8 cellular contexts compared by ENCODE assay signal in the genomic region with DNA sequence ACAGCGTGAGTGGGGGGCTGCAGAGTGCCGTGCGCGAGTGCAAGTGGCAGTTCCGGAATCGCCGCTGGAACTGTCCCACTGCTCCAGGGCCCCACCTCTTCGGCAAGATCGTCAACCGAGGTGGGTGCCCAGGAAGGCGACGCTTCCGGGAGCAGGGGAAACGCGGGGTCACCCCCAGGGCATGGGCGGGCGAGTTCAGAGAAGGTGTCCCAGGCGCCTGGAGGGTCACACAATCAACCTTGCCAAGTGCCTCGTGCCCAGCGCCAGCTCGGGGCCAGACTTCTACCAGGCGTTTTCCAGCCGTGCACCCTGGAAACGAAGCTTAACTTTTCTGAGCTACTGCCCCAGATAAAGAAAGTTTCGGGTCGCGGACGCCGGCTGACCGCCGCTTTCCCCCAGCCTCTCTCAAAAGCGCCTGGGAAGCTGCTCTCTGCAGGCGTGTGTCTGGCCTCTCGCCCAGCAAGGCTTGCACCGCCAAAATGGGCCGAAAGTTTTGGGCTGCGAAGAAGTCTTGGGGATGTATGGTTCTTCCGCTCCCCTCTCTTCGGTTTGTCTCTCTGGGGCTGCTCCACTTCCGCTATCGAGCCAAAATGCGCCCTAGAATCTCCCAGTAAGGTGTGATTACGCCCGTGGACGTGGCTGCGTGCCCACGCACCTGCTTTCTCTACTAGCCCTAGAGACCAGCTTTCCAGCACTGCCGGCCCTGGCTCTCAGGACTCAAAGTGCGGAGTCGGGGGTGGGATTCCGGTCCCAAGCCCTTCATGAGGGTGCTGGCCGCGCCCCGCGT. TPM values are rescaled to one million over a fixed set of nuclear protein-coding genes. Genes with fewer than 3 reads are reported as not detected.
A peak's percentile ranks its signal among the peaks of the same experiment; 100 is the strongest.
DNase-seq lines count a peak whose midpoint lies in the region; ATAC-seq and TF ChIP-seq lines count a peak whose summit lies in the region.

No MANE protein-coding gene starts in this region.

- H3F3A ChIP-seq in PC-9 (ENCODE audit: insufficient read depth, low read depth) = no peaks in the 10 kb centered on the region

- peak overlapping the region; percentile 82 for H3K27ac Mint-ChIP-seq in CD4-positive, alpha-beta T cell
- no peak overlapping the region for H3K27ac Mint-ChIP-seq in neural crest cell (ENCODE audit: unreplicated experiment)

- DNase-seq in CD4-positive, alpha-beta T cell = peak in 4 of 10 experiments; percentile 35 to 47 (median 40)
- DNase-seq in PC-9 = no peak
- DNase-seq in dorsolateral prefrontal cortex = no peak
- no peak for DNase-seq in neural crest cell (ENCODE audit: low read depth, low spot score)
- DNase-seq in NCI-H82 treated with DMSO at 0.1 percent for 48 hours (lab: John Stamatoyannopoulos, UW; ENCODE audit: unreplicated experiment) = no peak
- DNase-seq in NCI-H526 treated with DMSO at 0.1 percent for 48 hours (lab: John Stamatoyannopoulos, UW) = no peak
- no peak for DNase-seq in DMS79 treated with DMSO at 0.1 percent for 48 hours (lab: John Stamatoyannopoulos, UW)

- peaks cover 49% of the 10 kb centered on the region for H3K27me3 Mint-ChIP-seq in CD4-positive, alpha-beta T cell
- H3K27me3 Mint-ChIP-seq in neural crest cell (ENCODE audit: low read depth) = peaks cover 99% of the 10 kb centered on the region

- no peak for TF ChIP-seq CTCF in CD4-positive, alpha-beta T cell (IDR thresholded peaks at IDR 0.05)
- TF ChIP-seq CTCF in PC-9 (conservative IDR thresholded peaks at IDR 0.05) (no peak), dorsolateral prefrontal cortex (IDR thresholded peaks at IDR 0.05 in 54 of 56, conservative IDR thresholded peaks at IDR 0.05 in 2 of 56; ENCODE audit: low read depth in 1 of 56, partially characterized antibody in 56 of 56) (no peak), neural crest cell (conservative IDR thresholded peaks at IDR 0.05) (no peak)

- H3K4me3 Mint-ChIP-seq in CD4-positive, alpha-beta T cell = peak overlapping the region; percentile 93
- peak overlapping the region; percentile 39 for H3K4me3 Mint-ChIP-seq in neural crest cell

- H3K4me1 Mint-ChIP-seq in CD4-positive, alpha-beta T cell (ENCODE audit: low read depth) = peaks cover 54% of the 10 kb centered on the region
- peaks cover 24% of the 10 kb centered on the region for H3K4me1 Mint-ChIP-seq in neural crest cell

- H3K36me3 Mint-ChIP-seq in CD4-positive, alpha-beta T cell (ENCODE audit: low read depth) = no peaks in the 10 kb centered on the region
- H3K36me3 Mint-ChIP-seq in neural crest cell (ENCODE audit: low read depth) = no peaks in the 10 kb centered on the region

- H3K9me2 ChIP-seq in PC-9 (ENCODE audit: insufficient read depth) = no peaks in the 10 kb centered on the region

- no peaks in the 10 kb centered on the region for H3K9me3 Mint-ChIP-seq in CD4-positive, alpha-beta T cell
- no peaks in the 10 kb centered on the region for H3K9me3 Mint-ChIP-seq in neural crest cell

- POLR2A ChIA-PET in CD4-positive, alpha-beta T cell (lab: Charles Lee) = interaction anchor here (0.6 to 5.4 kb wide), 14 partner anchors 8 to 209 kb away, joined by 3 to 38 read pairs (median 6); a partner anchor contains a TSS
- POLR2A ChIA-PET in PC-9 (lab: Charles Lee; ENCODE audit: unreplicated experiment) = interaction anchor here (0.5 kb wide), 1 partner anchor 128 kb away, joined by 10 read pairs; a partner anchor contains a TSS

- no peaks in the 10 kb centered on the region for H3K79me2 ChIP-seq in PC-9 (ENCODE audit: low read depth)

- H3K27me3 ChIP-seq in CD4-positive, alpha-beta T cell (ENCODE audit: control insufficient read depth, insufficient read depth, low read length) = peaks cover 23% of the 10 kb centered on the region
- H3K27me3 ChIP-seq in PC-9 (ENCODE audit: insufficient read depth, low read depth) (peaks cover 54% of the 10 kb centered on the region), dorsolateral prefrontal cortex (peaks cover 0 to 74% (median 48%) of the 10 kb centered on the region in 45 donors)

- H3K4me3 ChIP-seq in PC-9 (peak overlapping the region; percentile 31; the same call in 1 of the 2 replicates), dorsolateral prefrontal cortex (peak overlapping the region in 53 of 59 donors; percentile 3 to 62 (median 36))

- intact Hi-C loops in CD4-positive, alpha-beta T cell (cut with DNase I, micrococcal nuclease) = loop anchor here (2.0 to 5.0 kb wide), 4 partner anchors 23 to 57 kb away; a partner anchor contains a TSS
- intact Hi-C loops in PC-9 (cut with micrococcal nuclease; ENCODE audit: unreplicated experiment) (loop anchor here (5.0 kb wide), 1 partner anchor 127 kb away; a partner anchor contains a TSS), dorsolateral prefrontal cortex (cut with DNase I) (no loop called here)

- H2AFZ ChIP-seq in PC-9 = no peak overlapping the region

- no peak overlapping the region for H3K27ac ChIP-seq in CD4-positive, alpha-beta T cell (ENCODE audit: low read depth, low read length)
- H3K27ac ChIP-seq in PC-9 = no peak overlapping the region
- H3K27ac ChIP-seq in dorsolateral prefrontal cortex = no peak overlapping the region

- H3K36me3 ChIP-seq in PC-9 (ENCODE audit: low read depth) = no peaks in the 10 kb centered on the region

- no peaks in the 10 kb centered on the region for H3K9me3 ChIP-seq in CD4-positive, alpha-beta T cell (ENCODE audit: control insufficient read depth, low read length)
- H3K9me3 ChIP-seq in PC-9 (ENCODE audit: insufficient read depth, low read depth) = no peaks in the 10 kb centered on the region

- H3K4me2 ChIP-seq in PC-9 = peak overlapping the region; percentile 75

- no peaks in the 10 kb centered on the region; the same call in 1 of the 2 replicates for H4K20me1 ChIP-seq in PC-9 (ENCODE audit: insufficient read depth)

- no peaks in the 10 kb centered on the region for H3K4me1 ChIP-seq in PC-9 (replicated peaks; ENCODE audit: insufficient read depth)

- BruUV-seq in PC-9 (replicated peaks; lab: Mats Ljungman, UMichigan) = no TSS peak

- CTCF ChIA-PET in CD4-positive, alpha-beta T cell (lab: Charles Lee) = interaction anchor here (0.8 to 6.6 kb wide), 13 partner anchors 8 to 127 kb away, joined by 3 to 62 read pairs (median 4); a partner anchor contains a TSS
- CTCF ChIA-PET in PC-9 (lab: Charles Lee) = interaction anchor here (0.6 to 1.0 kb wide), 2 partner anchors 17 to 64 kb away, joined by 3 to 4 read pairs; no protein-coding TSS in a partner anchor

- ATAC-seq in CD4-positive, alpha-beta T cell (ENCODE audit: poor library complexity) = peak; percentile 30
- ATAC-seq in GM18873 (IDR thresholded peaks at IDR 0.05; ENCODE audit: low FRiP score, unreplicated experiment) = no peak

RNA-seq across cellular contexts. Expression of a gene that starts 1.7 kb away (rescaled TPM):
- total RNA-seq in CD4-positive, alpha-beta T cell = 1 to 10 TPM; 1.8 to 2.7 TPM
- total RNA-seq in PC-9 (2021) = not detected in 2 replicates
- total RNA-seq in dorsolateral prefrontal cortex = under 1 TPM in 6 of 120 experiments, not detected in 114; 0.43 to 0.67 (median 0.55) TPM
- total RNA-seq in neural crest cell = 1.2 and 2.1 TPM in 2 replicates

RNA-seq across cellular contexts. Expression of a gene that starts 8.3 kb away (rescaled TPM):
- total RNA-seq in CD4-positive, alpha-beta T cell = 10 to 100 TPM; 10.8 TPM
- total RNA-seq in PC-9 (2021) = 0.73 TPM in 1 of 2 replicates, not detected in the other
- 10 to 100 TPM in 117 of 120 experiments, 1 to 10 TPM in 3; 4.9 to 30.8 (median 18.4) TPM for total RNA-seq in dorsolateral prefrontal cortex
- total RNA-seq in neural crest cell = 1.3 and 1.8 TPM in 2 replicates

RNA-seq across cellular contexts. Expression of a gene that starts 19.4 kb away (rescaled TPM):
- under 1 TPM; 0.30 to 0.47 TPM for total RNA-seq in CD4-positive, alpha-beta T cell
- 0.10 and 0.17 TPM in 2 replicates for total RNA-seq in PC-9 (2021)
- total RNA-seq in dorsolateral prefrontal cortex = 100 to 1,000 TPM in 112 of 120 experiments, 10 to 100 TPM in 8; 34.2 to 277 (median 160) TPM
- 0.51 and 0.64 TPM in 2 replicates for total RNA-seq in neural crest cell

RNA-seq across cellular contexts. Expression of a gene that starts 22.5 kb away (rescaled TPM):
- 10 to 100 TPM; 32.0 to 34.6 TPM for total RNA-seq in CD4-positive, alpha-beta T cell
- total RNA-seq in PC-9 (2021) = 200 and 205 TPM in 2 replicates
- total RNA-seq in dorsolateral prefrontal cortex = 100 to 1,000 TPM; 265 to 726 (median 526) TPM
- total RNA-seq in neural crest cell = 194 and 202 TPM in 2 replicates

RNA-seq across cellular contexts. Expression of a gene that starts 38.8 kb away (rescaled TPM):
- 10 to 100 TPM; 34.6 to 38.2 TPM for total RNA-seq in CD4-positive, alpha-beta T cell
- total RNA-seq in PC-9 (2021) = 48.8 and 53.6 TPM in 2 replicates
- 10 to 100 TPM; 26.4 to 67.1 (median 46.4) TPM for total RNA-seq in dorsolateral prefrontal cortex
- total RNA-seq in neural crest cell = 58.5 and 61.9 TPM in 2 replicates

Comparison
In these comparisons a context has a peak if more than half of its experiments do, and no peak if none do; other contexts are left out.
1. RNA of a gene that starts 19.4 kb away (total RNA-seq): 34.2 to 277 TPM in dorsolateral prefrontal cortex; 0.51 to 0.64 TPM in neural crest cell, 0.30 to 0.47 TPM in CD4-positive, alpha-beta T cell and 0.10 to 0.17 TPM in PC-9; every median in the first group is over 10 times any median in the second.
2. intact Hi-C loops: an anchor here in CD4-positive, alpha-beta T cell (2.0 to 5.0 kb wide) and PC-9 (5.0 kb wide); none called in dorsolateral prefrontal cortex.